1 cellular context compared by ENCODE assay signal in genomic region chr2:78541451-78542267, GRCh38.
TF ChIP-seq lines count a peak whose summit lies in the region.

No MANE protein-coding gene starts in this region.

TF ChIP-seq in HepG2, 621 proteins besides CTCF, POLR2A, EP300 and RAD21 (continued from another document and continues in another):
- TF ChIP-seq ZMYM3 (CRISPR knock-in tag; IDR thresholded peaks at IDR 0.05) (peak; percentile 17; the same call in 1 of the 2 replicates), ZNF775 (CRISPR knock-in tag; IDR thresholded peaks at IDR 0.05; ENCODE audit: borderline replicate concordance) (no peak), ZNF619 (CRISPR knock-in tag; IDR thresholded peaks at IDR 0.05) (no peak; the same call in 1 of the 2 replicates), ZNF607 (CRISPR knock-in tag; IDR thresholded peaks at IDR 0.05; ENCODE audit: borderline replicate concordance) (peak; percentile 88), HMGA1 (CRISPR knock-in tag; conservative IDR thresholded peaks at IDR 0.05) (no peak), ZNF788 (CRISPR knock-in tag; IDR thresholded peaks at IDR 0.05; ENCODE audit: borderline replicate concordance) (no peak), ZNF557 (CRISPR knock-in tag; IDR thresholded peaks at IDR 0.05) (0 out of 2 replicates have a peak, but pooled peaks have one; percentile 73), ZNF431 (CRISPR knock-in tag; IDR thresholded peaks at IDR 0.05; ENCODE audit: borderline replicate concordance, low read depth) (no peak), MAFF (IDR thresholded peaks at IDR 0.05; ENCODE audit: low read depth, low read length) (peak; percentile 91), NFIC (IDR thresholded peaks at IDR 0.05; ENCODE audit: low read length) (peak; percentile 10), ZBTB38 (CRISPR knock-in tag; IDR thresholded peaks at IDR 0.05) (peak; percentile 77), JUN (CRISPR knock-in tag; IDR thresholded peaks at IDR 0.05) (0 out of 2 replicates have a peak, but pooled peaks have one; percentile 46), ZNF547 (CRISPR knock-in tag; IDR thresholded peaks at IDR 0.05) (peak; percentile 18; the same call in 1 of the 2 replicates), NCOA2 (CRISPR knock-in tag; IDR thresholded peaks at IDR 0.05) (peak; percentile 58), ATM (IDR thresholded peaks at IDR 0.05; ENCODE audit: borderline replicate concordance) (no peak), NR3C1 (CRISPR knock-in tag; IDR thresholded peaks at IDR 0.05) (no peak), TMF1 (CRISPR knock-in tag; IDR thresholded peaks at IDR 0.05; ENCODE audit: low read depth) (peak; percentile 94), ZNF891 (CRISPR knock-in tag; IDR thresholded peaks at IDR 0.05) (no peak), TRAFD1 (CRISPR knock-in tag; IDR thresholded peaks at IDR 0.05; ENCODE audit: borderline replicate concordance) (no peak), ZNF432 (CRISPR knock-in tag; IDR thresholded peaks at IDR 0.05; ENCODE audit: borderline replicate concordance) (no peak), ELF1 (CRISPR knock-in tag; IDR thresholded peaks at IDR 0.05) (peak; percentile 79), ZSCAN30 (CRISPR knock-in tag; IDR thresholded peaks at IDR 0.05) (no peak), SMARCC2 (IDR thresholded peaks at IDR 0.05) (no peak), FOXP4 (CRISPR knock-in tag; IDR thresholded peaks at IDR 0.05) (peak; percentile 57), DZIP1 (CRISPR knock-in tag; IDR thresholded peaks at IDR 0.05) (no peak), ZNF563 (CRISPR knock-in tag; IDR thresholded peaks at IDR 0.05) (peak; percentile 77; the same call in 1 of the 2 replicates), MZF1 (CRISPR knock-in tag; IDR thresholded peaks at IDR 0.05; ENCODE audit: borderline replicate concordance) (no peak), CBX2 (IDR thresholded peaks at IDR 0.05; ENCODE audit: low read depth, low read length) (no peak), CBX2 (CRISPR knock-in tag; IDR thresholded peaks at IDR 0.05; ENCODE audit: low read depth) (0 out of 2 replicates have a peak, but pooled peaks have one; percentile 17), ZBTB21 (CRISPR knock-in tag; IDR thresholded peaks at IDR 0.05) (no peak; the same call in 1 of the 2 replicates), ZNF552 (CRISPR knock-in tag; IDR thresholded peaks at IDR 0.05; ENCODE audit: borderline replicate concordance) (peak; percentile 59; the same call in 1 of the 2 replicates), IRX3 (CRISPR knock-in tag; IDR thresholded peaks at IDR 0.05; ENCODE audit: borderline replicate concordance, low read depth) (peak; percentile 56; the same call in 1 of the 2 replicates)
- TF ChIP-seq, protein P1, sequence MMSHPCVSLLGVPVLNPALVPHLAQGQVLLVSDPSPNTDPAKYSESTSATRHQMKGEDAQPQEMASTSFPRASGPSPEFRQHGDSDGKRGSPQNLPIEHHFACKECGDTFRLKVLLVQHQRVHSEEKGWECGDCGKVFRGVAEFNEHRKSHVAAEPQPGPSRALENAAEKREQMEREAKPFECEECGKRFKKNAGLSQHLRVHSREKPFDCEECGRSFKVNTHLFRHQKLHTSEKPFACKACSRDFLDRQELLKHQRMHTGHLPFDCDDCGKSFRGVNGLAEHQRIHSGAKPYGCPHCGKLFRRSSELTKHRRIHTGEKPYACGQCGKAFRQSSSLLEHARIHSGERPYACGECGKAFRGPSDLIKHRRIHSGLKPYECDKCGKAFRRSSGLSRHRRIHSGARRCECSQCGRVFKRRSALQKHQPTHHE (CRISPR knock-in tag; IDR thresholded peaks at IDR 0.05; ENCODE audit: borderline replicate concordance) = peak; percentile 84; the same call in 1 of the 2 replicates
- TF ChIP-seq, protein P2, sequence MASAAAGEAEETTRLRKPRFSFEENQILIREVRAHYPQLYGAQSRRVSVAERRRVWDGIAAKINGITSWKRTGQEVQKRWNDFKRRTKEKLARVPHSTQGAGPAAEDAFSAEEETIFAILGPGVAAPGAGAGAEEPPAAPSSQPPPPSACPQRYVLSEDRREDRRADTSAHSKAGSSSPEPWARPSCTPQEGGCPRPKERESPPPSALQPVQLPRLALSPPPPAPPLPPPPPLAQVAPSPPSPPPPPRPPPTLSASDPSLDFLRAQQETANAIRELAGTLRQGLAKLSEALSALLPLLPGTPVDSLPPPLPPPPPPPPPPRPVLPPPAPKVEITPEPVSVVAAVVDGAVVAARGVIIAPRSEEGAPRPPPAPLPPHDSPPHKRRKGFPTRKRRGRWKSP (CRISPR knock-in tag; IDR thresholded peaks at IDR 0.05) = peak; percentile 84; the same call in 1 of the 2 replicates
- TF ChIP-seq, protein P3, sequence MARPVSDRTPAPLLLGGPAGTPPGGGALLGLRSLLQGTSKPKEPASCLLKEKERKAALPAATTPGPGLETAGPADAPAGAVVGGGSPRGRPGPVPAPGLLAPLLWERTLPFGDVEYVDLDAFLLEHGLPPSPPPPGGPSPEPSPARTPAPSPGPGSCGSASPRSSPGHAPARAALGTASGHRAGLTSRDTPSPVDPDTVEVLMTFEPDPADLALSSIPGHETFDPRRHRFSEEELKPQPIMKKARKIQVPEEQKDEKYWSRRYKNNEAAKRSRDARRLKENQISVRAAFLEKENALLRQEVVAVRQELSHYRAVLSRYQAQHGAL (CRISPR knock-in tag; IDR thresholded peaks at IDR 0.05; ENCODE audit: not compliant biosample characterization) = no peak
- TF ChIP-seq, protein P4, sequence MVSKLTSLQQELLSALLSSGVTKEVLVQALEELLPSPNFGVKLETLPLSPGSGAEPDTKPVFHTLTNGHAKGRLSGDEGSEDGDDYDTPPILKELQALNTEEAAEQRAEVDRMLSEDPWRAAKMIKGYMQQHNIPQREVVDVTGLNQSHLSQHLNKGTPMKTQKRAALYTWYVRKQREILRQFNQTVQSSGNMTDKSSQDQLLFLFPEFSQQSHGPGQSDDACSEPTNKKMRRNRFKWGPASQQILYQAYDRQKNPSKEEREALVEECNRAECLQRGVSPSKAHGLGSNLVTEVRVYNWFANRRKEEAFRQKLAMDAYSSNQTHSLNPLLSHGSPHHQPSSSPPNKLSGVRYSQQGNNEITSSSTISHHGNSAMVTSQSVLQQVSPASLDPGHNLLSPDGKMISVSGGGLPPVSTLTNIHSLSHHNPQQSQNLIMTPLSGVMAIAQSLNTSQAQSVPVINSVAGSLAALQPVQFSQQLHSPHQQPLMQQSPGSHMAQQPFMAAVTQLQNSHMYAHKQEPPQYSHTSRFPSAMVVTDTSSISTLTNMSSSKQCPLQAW (CRISPR knock-in tag; IDR thresholded peaks at IDR 0.05) = peak; percentile 23; the same call in 1 of the 2 replicates
- TF ChIP-seq, protein P5, sequence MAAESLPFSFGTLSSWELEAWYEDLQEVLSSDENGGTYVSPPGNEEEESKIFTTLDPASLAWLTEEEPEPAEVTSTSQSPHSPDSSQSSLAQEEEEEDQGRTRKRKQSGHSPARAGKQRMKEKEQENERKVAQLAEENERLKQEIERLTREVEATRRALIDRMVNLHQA (CRISPR knock-in tag; IDR thresholded peaks at IDR 0.05) = no peak
- TF ChIP-seq, protein P6, sequence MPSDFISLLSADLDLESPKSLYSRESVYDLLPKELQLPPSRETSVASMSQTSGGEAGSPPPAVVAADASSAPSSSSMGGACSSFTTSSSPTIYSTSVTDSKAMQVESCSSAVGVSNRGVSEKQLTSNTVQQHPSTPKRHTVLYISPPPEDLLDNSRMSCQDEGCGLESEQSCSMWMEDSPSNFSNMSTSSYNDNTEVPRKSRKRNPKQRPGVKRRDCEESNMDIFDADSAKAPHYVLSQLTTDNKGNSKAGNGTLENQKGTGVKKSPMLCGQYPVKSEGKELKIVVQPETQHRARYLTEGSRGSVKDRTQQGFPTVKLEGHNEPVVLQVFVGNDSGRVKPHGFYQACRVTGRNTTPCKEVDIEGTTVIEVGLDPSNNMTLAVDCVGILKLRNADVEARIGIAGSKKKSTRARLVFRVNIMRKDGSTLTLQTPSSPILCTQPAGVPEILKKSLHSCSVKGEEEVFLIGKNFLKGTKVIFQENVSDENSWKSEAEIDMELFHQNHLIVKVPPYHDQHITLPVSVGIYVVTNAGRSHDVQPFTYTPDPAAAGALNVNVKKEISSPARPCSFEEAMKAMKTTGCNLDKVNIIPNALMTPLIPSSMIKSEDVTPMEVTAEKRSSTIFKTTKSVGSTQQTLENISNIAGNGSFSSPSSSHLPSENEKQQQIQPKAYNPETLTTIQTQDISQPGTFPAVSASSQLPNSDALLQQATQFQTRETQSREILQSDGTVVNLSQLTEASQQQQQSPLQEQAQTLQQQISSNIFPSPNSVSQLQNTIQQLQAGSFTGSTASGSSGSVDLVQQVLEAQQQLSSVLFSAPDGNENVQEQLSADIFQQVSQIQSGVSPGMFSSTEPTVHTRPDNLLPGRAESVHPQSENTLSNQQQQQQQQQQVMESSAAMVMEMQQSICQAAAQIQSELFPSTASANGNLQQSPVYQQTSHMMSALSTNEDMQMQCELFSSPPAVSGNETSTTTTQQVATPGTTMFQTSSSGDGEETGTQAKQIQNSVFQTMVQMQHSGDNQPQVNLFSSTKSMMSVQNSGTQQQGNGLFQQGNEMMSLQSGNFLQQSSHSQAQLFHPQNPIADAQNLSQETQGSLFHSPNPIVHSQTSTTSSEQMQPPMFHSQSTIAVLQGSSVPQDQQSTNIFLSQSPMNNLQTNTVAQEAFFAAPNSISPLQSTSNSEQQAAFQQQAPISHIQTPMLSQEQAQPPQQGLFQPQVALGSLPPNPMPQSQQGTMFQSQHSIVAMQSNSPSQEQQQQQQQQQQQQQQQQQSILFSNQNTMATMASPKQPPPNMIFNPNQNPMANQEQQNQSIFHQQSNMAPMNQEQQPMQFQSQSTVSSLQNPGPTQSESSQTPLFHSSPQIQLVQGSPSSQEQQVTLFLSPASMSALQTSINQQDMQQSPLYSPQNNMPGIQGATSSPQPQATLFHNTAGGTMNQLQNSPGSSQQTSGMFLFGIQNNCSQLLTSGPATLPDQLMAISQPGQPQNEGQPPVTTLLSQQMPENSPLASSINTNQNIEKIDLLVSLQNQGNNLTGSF (CRISPR knock-in tag; IDR thresholded peaks at IDR 0.05) = no peak; the same call in 1 of the 2 replicates
- TF ChIP-seq, protein P7, sequence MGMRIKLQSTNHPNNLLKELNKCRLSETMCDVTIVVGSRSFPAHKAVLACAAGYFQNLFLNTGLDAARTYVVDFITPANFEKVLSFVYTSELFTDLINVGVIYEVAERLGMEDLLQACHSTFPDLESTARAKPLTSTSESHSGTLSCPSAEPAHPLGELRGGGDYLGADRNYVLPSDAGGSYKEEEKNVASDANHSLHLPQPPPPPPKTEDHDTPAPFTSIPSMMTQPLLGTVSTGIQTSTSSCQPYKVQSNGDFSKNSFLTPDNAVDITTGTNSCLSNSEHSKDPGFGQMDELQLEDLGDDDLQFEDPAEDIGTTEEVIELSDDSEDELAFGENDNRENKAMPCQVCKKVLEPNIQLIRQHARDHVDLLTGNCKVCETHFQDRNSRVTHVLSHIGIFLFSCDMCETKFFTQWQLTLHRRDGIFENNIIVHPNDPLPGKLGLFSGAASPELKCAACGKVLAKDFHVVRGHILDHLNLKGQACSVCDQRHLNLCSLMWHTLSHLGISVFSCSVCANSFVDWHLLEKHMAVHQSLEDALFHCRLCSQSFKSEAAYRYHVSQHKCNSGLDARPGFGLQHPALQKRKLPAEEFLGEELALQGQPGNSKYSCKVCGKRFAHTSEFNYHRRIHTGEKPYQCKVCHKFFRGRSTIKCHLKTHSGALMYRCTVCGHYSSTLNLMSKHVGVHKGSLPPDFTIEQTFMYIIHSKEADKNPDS (CRISPR knock-in tag; IDR thresholded peaks at IDR 0.05) = no peak
